Comparison of ENCODE assay signal across 8 cellular contexts in the genomic region with DNA sequence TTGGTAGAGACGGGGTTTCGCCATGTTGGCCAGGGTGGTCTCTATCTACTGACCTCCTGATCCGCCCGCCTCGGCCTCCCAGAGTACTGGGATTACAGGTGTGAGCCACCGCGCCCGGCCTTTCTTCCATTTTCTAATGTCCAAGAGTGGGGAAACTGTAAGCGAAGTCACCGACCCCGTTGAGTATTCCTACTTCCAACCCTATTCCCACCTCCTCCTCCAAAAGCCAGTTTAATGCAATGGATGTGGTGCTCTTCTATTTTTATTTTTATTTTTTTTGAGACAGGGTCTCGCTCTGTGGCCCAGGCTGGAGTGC. TPM values are rescaled to one million over a fixed set of nuclear protein-coding genes. Genes with fewer than 3 reads are reported as not detected.
A peak's percentile ranks its signal among the peaks of the same experiment; 100 is the strongest.
DNase-seq lines count a peak whose midpoint lies in the region; ATAC-seq and TF ChIP-seq lines count a peak whose summit lies in the region.

No MANE protein-coding gene starts in this region.

- ATAC-seq in CD8-positive, alpha-beta T cell, result no peak
- ATAC-seq in HG03565 (IDR thresholded peaks at IDR 0.05; ENCODE audit: unreplicated experiment), result no peak

- DNase-seq in CD8-positive, alpha-beta T cell, result no peak
- DNase-seq in Karpas-422, result no peak
- no peak for DNase-seq in osteocyte (ENCODE audit: extremely low spot score, unreplicated experiment)
- no peak for DNase-seq in NCI-H526 (lab: John Stamatoyannopoulos, UW)
- no peak for DNase-seq in stimulated activated CD4-positive, alpha-beta T cell treated with anti-CD3 and anti-CD28 coated beads, Interleukin-12 subunit alpha, Interleukin-12 subunit beta, amount 100 ng/mL, for 4 hours
- no peak for DNase-seq in Ammon's horn (ENCODE audit: low spot score)

- H3K27ac Mint-ChIP-seq in CD8-positive, alpha-beta T cell, result peak overlapping the region; percentile 100
- H3K27ac Mint-ChIP-seq in osteocyte (ENCODE audit: unreplicated experiment), result peak overlapping the region; percentile 99

- H3K4me3 ChIP-seq in CD8-positive, alpha-beta T cell (ENCODE audit: low read depth, low read length), result no peak overlapping the region
- peak overlapping the region; percentile 84; the same call in 1 of the 2 replicates for H3K4me3 ChIP-seq in Karpas-422 (ENCODE audit: low read length)

- POLR2A ChIA-PET in CD8-positive, alpha-beta T cell (lab: Charles Lee), result interaction anchor here (0.7 to 5.8 kb wide), 15 partner anchors 9 to 195 kb away, joined by 3 to 107 read pairs (median 7); partner anchors contain the start of gene KISS1R

- no peaks in the 10 kb centered on the region for H3K27me3 Mint-ChIP-seq in CD8-positive, alpha-beta T cell (ENCODE audit: low read depth)
- H3K27me3 Mint-ChIP-seq in osteocyte (ENCODE audit: unreplicated experiment), result no peaks in the 10 kb centered on the region

- H3K9me2 ChIP-seq in Karpas-422 (replicated peaks; ENCODE audit: insufficient read depth, low read length), result no peaks in the 10 kb centered on the region

- intact Hi-C loops in CD8-positive, alpha-beta T cell (cut with DNase I, micrococcal nuclease), result loop anchor here (1.0 to 2.0 kb wide), 7 partner anchors 16 to 96 kb away; partner anchors contain the start of genes PTBP1 (in 1 of the 2) and R3HDM4 (in 1 of the 2)

- H3K4me1 Mint-ChIP-seq in CD8-positive, alpha-beta T cell (ENCODE audit: low read depth), result peaks cover 35% of the 10 kb centered on the region
- peaks cover 17% of the 10 kb centered on the region for H3K4me1 Mint-ChIP-seq in osteocyte (ENCODE audit: unreplicated experiment)

- H2AFZ ChIP-seq in Karpas-422 (ENCODE audit: low read length), result no peak overlapping the region

- peaks cover 9% of the 10 kb centered on the region; the same call in 1 of the 2 replicates for H4K20me1 ChIP-seq in Karpas-422 (ENCODE audit: insufficient read depth, low read depth, low read length)

- H3K4me3 Mint-ChIP-seq in CD8-positive, alpha-beta T cell, result peak overlapping the region; percentile 95
- H3K4me3 Mint-ChIP-seq in osteocyte (ENCODE audit: unreplicated experiment), result peak overlapping the region; percentile 82

- H3K27me3 ChIP-seq in CD8-positive, alpha-beta T cell (ENCODE audit: insufficient read depth, low read length), result no peaks in the 10 kb centered on the region
- H3K27me3 ChIP-seq in Karpas-422 (ENCODE audit: low read length), result no peaks in the 10 kb centered on the region

- CTCF ChIA-PET in CD8-positive, alpha-beta T cell (lab: Charles Lee), result interaction anchor here (0.7 to 2.1 kb wide), 5 partner anchors 14 to 123 kb away, joined by 3 to 15 read pairs (median 5); no protein-coding TSS in a partner anchor

- no peak for TF ChIP-seq CTCF in CD8-positive, alpha-beta T cell (IDR thresholded peaks at IDR 0.05)
- no peak for TF ChIP-seq CTCF in osteocyte (IDR thresholded peaks at IDR 0.05)

- peaks cover 43% of the 10 kb centered on the region for H3K36me3 Mint-ChIP-seq in CD8-positive, alpha-beta T cell
- H3K36me3 Mint-ChIP-seq in osteocyte (ENCODE audit: unreplicated experiment), result peaks cover 7% of the 10 kb centered on the region

- peak overlapping the region; percentile 72 for H3K4me2 ChIP-seq in Karpas-422 (ENCODE audit: low read depth, low read length, poor library complexity, severe bottlenecking)

- H3K9ac ChIP-seq in Karpas-422 (ENCODE audit: low read length), result peak overlapping the region; percentile 52; the same call in 1 of the 2 replicates

- no peak overlapping the region for H3K27ac ChIP-seq in CD8-positive, alpha-beta T cell (ENCODE audit: low read depth, low read length)
- no peak overlapping the region for H3K27ac ChIP-seq in Karpas-422 (ENCODE audit: low read length)
- H3K27ac ChIP-seq in cingulate gyrus (ENCODE audit: low read depth, low read length), result peak overlapping the region; percentile 100

- peaks cover 15% of the 10 kb centered on the region for H3K79me2 ChIP-seq in Karpas-422 (ENCODE audit: low read length)

- H3K4me1 ChIP-seq in CD8-positive, alpha-beta T cell (ENCODE audit: insufficient read depth, low read length), result peaks cover 13% of the 10 kb centered on the region
- peaks cover 16% of the 10 kb centered on the region for H3K4me1 ChIP-seq in Karpas-422 (ENCODE audit: low read length)

- no peaks in the 10 kb centered on the region for H3K9me3 ChIP-seq in CD8-positive, alpha-beta T cell (ENCODE audit: low read length)
- H3K9me3 ChIP-seq in Karpas-422 (ENCODE audit: low read length), result no peaks in the 10 kb centered on the region

- no peaks in the 10 kb centered on the region for H3K9me3 Mint-ChIP-seq in CD8-positive, alpha-beta T cell
- no peaks in the 10 kb centered on the region for H3K9me3 Mint-ChIP-seq in osteocyte (ENCODE audit: unreplicated experiment)

- peaks cover 6% of the 10 kb centered on the region for H3K36me3 ChIP-seq in CD8-positive, alpha-beta T cell (ENCODE audit: insufficient read depth, low read length)
- H3K36me3 ChIP-seq in Karpas-422 (ENCODE audit: insufficient read depth, low read length), result 0 out of 2 replicates have a peak, but pooled peaks cover 3% of the 10 kb centered on the region

RNA-seq across cellular contexts. Expression of gene RNU6-9, which starts 0.4 kb away (rescaled TPM):
- total RNA-seq in CD8-positive, alpha-beta T cell, result not detected
- not detected in 2 replicates for total RNA-seq in Karpas-422 (2014; rRNA removed; shearing (Covaris generic); ENCODE audit: low replicate concordance)
- total RNA-seq in osteocyte, result not detected in 2 replicates

RNA-seq across cellular contexts. Expression of gene MED16, which starts 0.7 kb away (rescaled TPM):
- 10 to 100 TPM; 32.6 to 35.3 TPM for total RNA-seq in CD8-positive, alpha-beta T cell
- 10.8 and 14.1 TPM in 2 replicates for total RNA-seq in Karpas-422 (2014; rRNA removed; shearing (Covaris generic); ENCODE audit: low replicate concordance)
- total RNA-seq in osteocyte, result 69.3 and 72.3 TPM in 2 replicates

RNA-seq across cellular contexts. Expression of gene R3HDM4, which starts 19.3 kb away (rescaled TPM):
- total RNA-seq in CD8-positive, alpha-beta T cell, result 100 to 1,000 TPM; 242 to 261 TPM
- total RNA-seq in Karpas-422 (2014; rRNA removed; shearing (Covaris generic); ENCODE audit: low replicate concordance), result 41.9 and 43.8 TPM in 2 replicates
- total RNA-seq in osteocyte, result 61.1 and 63.5 TPM in 2 replicates

RNA-seq across cellular contexts. Expression of gene KISS1R, which starts 23.4 kb away (rescaled TPM):
- under 1 TPM; 0.81 to 0.90 TPM for total RNA-seq in CD8-positive, alpha-beta T cell
- total RNA-seq in Karpas-422 (2014; rRNA removed; shearing (Covaris generic); ENCODE audit: low replicate concordance), result not detected in 2 replicates
- total RNA-seq in osteocyte, result 0.47 and 1.7 TPM in 2 replicates

RNA-seq across cellular contexts. Expression of gene ARID3A, which starts 32.1 kb away (rescaled TPM):
- total RNA-seq in CD8-positive, alpha-beta T cell, result 1 to 10 TPM; 2.0 to 2.7 TPM
- 2.0 and 4.6 TPM in 2 replicates for total RNA-seq in Karpas-422 (2014; rRNA removed; shearing (Covaris generic); ENCODE audit: low replicate concordance)
- 16.8 and 17.0 TPM in 2 replicates for total RNA-seq in osteocyte
